Comparison of ENCODE assay signal across 1 cellular context in genomic region chr7:127571741-127572505, GRCh38.
TF ChIP-seq lines count a peak whose summit lies in the region.

No MANE protein-coding gene starts in this region.

TF ChIP-seq in IMR-90, 13 proteins besides CTCF, POLR2A, EP300 and RAD21:
- TF ChIP-seq RCOR1 (IDR thresholded peaks at IDR 0.05; ENCODE audit: insufficient replicate concordance, low read length) (no peak), RFX5 (IDR thresholded peaks at IDR 0.05; ENCODE audit: low read depth, low read length) (no peak), SMC3 (IDR thresholded peaks at IDR 0.05; ENCODE audit: low read depth, low read length) (no peak), MAZ (IDR thresholded peaks at IDR 0.05; ENCODE audit: borderline replicate concordance, low read depth, low read length) (no peak), FOS (IDR thresholded peaks at IDR 0.05; ENCODE audit: low read depth, low read length) (no peak), USF2 (IDR thresholded peaks at IDR 0.05; ENCODE audit: low read depth, low read length) (no peak), MXI1 (IDR thresholded peaks at IDR 0.05; ENCODE audit: borderline replicate concordance, low read depth, low read length) (no peak), MAFK (IDR thresholded peaks at IDR 0.05; ENCODE audit: low read depth, low read length) (no peak), NFE2L2 (IDR thresholded peaks at IDR 0.05; ENCODE audit: low read depth, low read length) (no peak), CEBPB (IDR thresholded peaks at IDR 0.05; ENCODE audit: low read depth, low read length) (no peak), BHLHE40 (IDR thresholded peaks at IDR 0.05; ENCODE audit: low read depth, low read length) (no peak), ELK1 (IDR thresholded peaks at IDR 0.05; ENCODE audit: borderline replicate concordance, low read depth, low read length) (no peak)
